19 cellular contexts compared by ENCODE assay signal in the genomic region with DNA sequence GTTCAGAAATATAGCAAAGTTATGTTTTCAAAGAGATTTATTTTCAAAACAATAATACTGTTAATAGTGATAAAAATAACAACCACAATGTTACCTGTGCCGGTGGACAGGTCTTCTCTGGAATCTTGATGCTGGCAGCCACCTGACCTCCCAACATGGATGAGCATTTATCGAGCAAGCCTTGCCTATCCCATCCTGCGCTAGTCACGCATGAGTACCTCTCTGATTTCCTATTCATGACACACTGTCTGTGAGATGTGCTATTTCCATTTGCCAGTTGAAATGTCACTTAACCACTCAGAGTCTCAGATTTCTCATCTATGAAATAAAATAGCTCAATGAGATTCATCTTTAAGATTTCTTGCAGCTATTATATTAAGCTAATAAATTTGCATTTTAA.
"Had no signal": no experiment of that assay in that cellular context is flagged by ENCODE, and none has a peak within 500 bp of the region (broad histone marks: within the 10 kb centered on the region; RNA-seq: fewer than 3 reads in every experiment).

No MANE protein-coding gene starts in this region.

- H3K4me1 ChIP-seq: SJSA1 had no signal

- H3K27ac ChIP-seq: SJSA1, SK-N-MC had no signal

- H3K27me3 ChIP-seq: SJSA1 had no signal

- H3K9me3 ChIP-seq: SJSA1 had no signal

- DNase-seq: KBM-7, MV-4-11, NCI-H1048, NCI-H1436, NCI-H187, NCI-H2029, NCI-H2081 treated with DMSO at 0.1 percent for 48 hours, NCI-H2171, NCI-H226, NCI-H446, NCI-H510A, NCI-H524 treated with DMSO at 0.1 percent for 48 hours, NCI-H69, Right ventricle myocardium superior, RPMI8226, SIG-M5 had no signal

- H3K36me3 ChIP-seq: SJSA1 had no signal

- H3K4me3 ChIP-seq: SJSA1, SK-N-MC had no signal

- FAIRE-seq: RCC 7860 had no signal
